In the genomic region with DNA sequence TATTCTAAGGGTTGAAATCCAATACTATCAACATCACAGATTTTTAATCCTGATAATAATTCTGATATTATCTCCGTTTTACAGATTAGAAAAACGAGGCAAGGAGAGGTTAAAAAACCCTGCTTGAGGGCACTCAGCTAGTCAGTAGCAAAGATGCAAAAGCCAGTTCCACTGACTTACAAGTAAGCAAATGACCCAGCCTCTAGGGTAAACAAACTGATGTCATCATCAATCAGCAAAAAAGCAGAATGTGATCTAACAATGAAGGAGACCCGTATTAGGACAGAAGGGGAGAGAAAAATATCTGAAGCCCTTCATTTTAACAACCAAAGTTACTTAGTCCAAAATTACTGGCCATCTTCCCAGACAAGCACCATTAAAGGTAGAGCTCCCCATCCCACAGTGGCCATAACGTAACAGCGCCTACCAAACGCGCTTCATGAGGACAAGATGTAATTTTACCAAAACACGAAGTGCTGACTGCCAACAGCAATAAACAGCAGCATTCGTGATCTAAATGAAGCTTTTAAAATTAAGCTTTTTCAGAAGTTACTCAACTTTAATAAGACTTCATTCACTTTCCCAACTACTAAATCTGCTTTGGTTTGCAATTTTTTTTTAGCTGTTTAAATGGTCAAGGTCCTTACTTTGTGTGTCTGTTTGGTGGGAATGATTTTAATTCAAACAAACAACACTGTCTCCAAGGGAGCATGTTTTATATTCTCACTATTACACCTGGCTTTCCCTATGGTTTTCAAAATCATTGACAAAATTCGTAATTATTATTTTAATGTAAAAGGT, we compare ENCODE assay signal across 25 cellular contexts.
DNase-seq lines count a peak whose midpoint lies in the region; ATAC-seq, FAIRE-seq and TF ChIP-seq lines count a peak whose summit lies in the region.
"Had no signal": no experiment of that assay in that cellular context is flagged by ENCODE, and none has a peak within 500 bp of the region (broad histone marks: within the 10 kb centered on the region; RNA-seq: fewer than 3 reads in every experiment).

No MANE protein-coding gene starts in this region.

- H3K79me1 ChIP-seq in mesendoderm (ENCODE audit: low read length): no peaks in the 10 kb centered on the region

- H3K56ac ChIP-seq in mesendoderm (ENCODE audit: low read length): no peak overlapping the region

- WGBS in A549 (ENCODE audit: missing lambda C conversion rate): 61% methylated on average over 10 of the region's 10 CpGs
- 1% methylated on average over 10 of the region's 10 CpGs for WGBS in K562 (ENCODE audit: insufficient coverage, low coverage, missing lambda C conversion rate)
- WGBS in mesendoderm (ENCODE audit: extremely low coverage, insufficient coverage, low lambda C conversion rate): no CpG with 5 or more reads among the region's 10 CpGs

- ATAC-seq in A549 (no peak), K562 (no peak)
- ATAC-seq: left ventricle myocardium superior; naive thymus-derived CD4-positive, alpha-beta T cell had no signal

- peaks cover 2 to 9% of the 10 kb centered on the region in 2 experiments; a peak in 2 of 5 replicates for H3K27me3 ChIP-seq in K562 (ENCODE audit: control insufficient read depth in 2 of 2, insufficient read depth in 2 of 2, low read length in 2 of 2)
- no peaks in the 10 kb centered on the region for H3K27me3 ChIP-seq in mesendoderm (ENCODE audit: insufficient read depth, low read length, poor library complexity)
- H3K27me3 ChIP-seq: dorsolateral prefrontal cortex had no signal

- H2AFZ ChIP-seq in K562 (ENCODE audit: low read depth, low read length): no peak overlapping the region
- H2AFZ ChIP-seq: GM23248 had no signal

- no peak overlapping the region for H3K23ac ChIP-seq in mesendoderm (ENCODE audit: low read length)

- H3K4me1 ChIP-seq in A549 (peaks cover 8% of the 10 kb centered on the region; the same call in 2 of the 3 replicates), K562 (replicated peaks in 1 of 2; ENCODE audit: control insufficient read depth in 2 of 2, insufficient read depth in 2 of 2, low read length in 2 of 2) (no peaks in the 10 kb centered on the region), mesendoderm (ENCODE audit: control insufficient read depth, low read depth, low read length) (no peaks in the 10 kb centered on the region)
- H3K4me1 ChIP-seq: prostate gland had no signal

- H4K8ac ChIP-seq in mesendoderm (ENCODE audit: low read depth, low read length): no peak overlapping the region

- H3K27ac ChIP-seq in A549: no peak overlapping the region
- H3K27ac ChIP-seq in K562 (ENCODE audit: extremely low read depth, low read depth, low read length): no peak overlapping the region
- no peak overlapping the region for H3K27ac ChIP-seq in mesendoderm (ENCODE audit: low read depth, low read length)
- H3K27ac ChIP-seq: dorsolateral prefrontal cortex, GM23248, prostate gland had no signal

- DNase-seq in A549 (ENCODE audit: low read depth in 1 of 2, low spot score in 1 of 2) (peak in 1 of 2 experiments; percentile 12), HuH-7 (ENCODE audit: low spot score) (peak; percentile 34), K562 (ENCODE audit: extremely low read depth in 1 of 4, low spot score in 3 of 4) (no peak), mesendoderm (peak; percentile 64), NCI-H2107 (lab: John Stamatoyannopoulos, UW) (no peak), kidney glomerular epithelial cell (lab: John Stamatoyannopoulos, UW) (no peak), kidney tubule cell (ENCODE audit: low spot score) (no peak)
- DNase-seq in activated T-cell treated with anti-CD3 and anti-CD28 coated beads, Interleukin-2, amount 50 U/mL, for 1 hour: no peak
- DNase-seq: amniotic stem cell; CD4-positive, CD25-positive, alpha-beta regulatory T cell; dorsolateral prefrontal cortex; GM23248; left ventricle myocardium superior; midbrain; naive thymus-derived CD4-positive, alpha-beta T cell; NCI-H1436; NCI-H2081 treated with DMSO at 0.1 percent for 48 hours; NCI-H345; nucleus accumbens; stimulated activated CD4-positive, alpha-beta T cell treated with anti-CD3 and anti-CD28 coated beads, Interleukin-4, amount 100 ng/mL, for 24 hours had no signal

- POLR2A ChIA-PET in A549 (lab: Yijun Ruan, JAX) (no interaction called here), K562 (lab: Yijun Ruan, JAX) (interaction anchor here (1.0 to 1.2 kb wide), 3 partner anchors 12 to 39 kb away, joined by 3 to 4 read pairs (median 3); no protein-coding TSS in a partner anchor)

- H2BK5ac ChIP-seq in mesendoderm (ENCODE audit: low read length): no peak overlapping the region

- CTCF ChIA-PET in A549 (lab: Yijun Ruan, JAX) (interaction anchor here (0.6 kb wide), 2 partner anchors 472 to 588 kb away, joined by 3 read pairs; no protein-coding TSS in a partner anchor), K562 (lab: Yijun Ruan, JAX; ENCODE audit: low intra/inter-chr PET ratio) (no interaction called here)

- H3K79me2 ChIP-seq in K562 (ENCODE audit: control insufficient read depth, insufficient read depth, low read length): no peaks in the 10 kb centered on the region
- H3K79me2 ChIP-seq in mesendoderm (ENCODE audit: control insufficient read depth, insufficient read depth, low read length): no peaks in the 10 kb centered on the region

- no peak overlapping the region for H2BK120ac ChIP-seq in mesendoderm (ENCODE audit: low read depth, low read length)

- no peak overlapping the region for H3K18ac ChIP-seq in mesendoderm (ENCODE audit: low read length)

- no peak overlapping the region for H2BK15ac ChIP-seq in mesendoderm (replicated peaks; ENCODE audit: low read depth)

- in situ Hi-C loops in K562 (cut with MboI): no loop called here

- H3K4me3 ChIP-seq in A549 (no peak overlapping the region), K562 (no peak overlapping the region), mesendoderm (ENCODE audit: low read length) (no peak overlapping the region)
- H3K4me3 ChIP-seq: dorsolateral prefrontal cortex, GM23248, prostate gland had no signal

- peak overlapping the region; percentile 1; the same call in 1 of the 3 replicates for H3K4me2 ChIP-seq in A549
- H3K4me2 ChIP-seq in K562 (ENCODE audit: insufficient read depth, low read length): no peak overlapping the region
- no peak overlapping the region for H3K4me2 ChIP-seq in mesendoderm (ENCODE audit: low read length)

- H3K9ac ChIP-seq in K562 (ENCODE audit: insufficient read depth in 1 of 2, low read depth in 2 of 2, low read length in 2 of 2): no peak overlapping the region
- H3K9ac ChIP-seq in mesendoderm (ENCODE audit: low read length): no peak overlapping the region
- H3K9ac ChIP-seq: GM23248 had no signal

- no TSS peak for BruUV-seq in K562 (replicated peaks; lab: Mats Ljungman, UMichigan)

- H3K4ac ChIP-seq in mesendoderm (ENCODE audit: low read depth, low read length): no peak overlapping the region

- FAIRE-seq in A549 (lab: Jason Lieb, UNC) (no peak), K562 (lab: Jason Lieb, UNC) (no peak)
- FAIRE-seq: A204.1, GM19239, HTR-8/SVneo, islet of Langerhans had no signal

- H3K36me3 ChIP-seq in K562 (ENCODE audit: control insufficient read depth, insufficient read depth, low read length): no peaks in the 10 kb centered on the region
- H3K36me3 ChIP-seq in mesendoderm (ENCODE audit: control insufficient read depth, insufficient read depth, low read length): no peaks in the 10 kb centered on the region
- H3K36me3 ChIP-seq: prostate gland had no signal

- no peak for TF ChIP-seq EP300 in A549 (IDR thresholded peaks at IDR 0.05)
- no peak for TF ChIP-seq EP300 in K562 (IDR thresholded peaks at IDR 0.05; ENCODE audit: low read length)

- no peak for TF ChIP-seq CTCF in A549 (IDR thresholded peaks at IDR 0.05)
- TF ChIP-seq CTCF in K562 (IDR thresholded peaks at IDR 0.05 in 2 of 3, conservative IDR thresholded peaks at IDR 0.05 in 1 of 3; ENCODE audit: insufficient read depth in 2 of 3, low read depth in 1 of 3, low read length in 3 of 3): no peak

- no peaks in the 10 kb centered on the region for H3K9me3 ChIP-seq in A549
- H3K9me3 ChIP-seq in K562 (replicated peaks; ENCODE audit: control insufficient read depth, insufficient read depth, low read depth, low read length): no peaks in the 10 kb centered on the region
- H3K9me3 ChIP-seq: prostate gland had no signal

- intact Hi-C loops in K562 (cut with micrococcal nuclease): no loop called here

- TF ChIP-seq RAD21 in A549 (conservative IDR thresholded peaks at IDR 0.05 in 1 of 2, IDR thresholded peaks at IDR 0.05 in 1 of 2): no peak
- no peak for TF ChIP-seq RAD21 in K562 (CRISPR knock-in tag; conservative IDR thresholded peaks at IDR 0.05 in 1 of 2, IDR thresholded peaks at IDR 0.05 in 1 of 2)

- H4K20me1 ChIP-seq in K562 (replicated peaks; ENCODE audit: control insufficient read depth, insufficient read depth, low read length): no peaks in the 10 kb centered on the region

- TF ChIP-seq POLR2A in A549 (IDR thresholded peaks at IDR 0.05; ENCODE audit: low read length) (no peak), K562 (conservative IDR thresholded peaks at IDR 0.05) (no peak)

- no peaks in the 10 kb centered on the region for H3K9me1 ChIP-seq in K562 (ENCODE audit: control insufficient read depth, insufficient read depth, low read length)

- H2AK5ac ChIP-seq in mesendoderm (ENCODE audit: low read length): no peak overlapping the region

- H4K5ac ChIP-seq in mesendoderm (ENCODE audit: low read length): no peak overlapping the region

TF ChIP-seq in A549, 52 proteins besides CTCF, POLR2A, EP300 and RAD21 (continues in another document):
- TF ChIP-seq CBX2 (IDR thresholded peaks at IDR 0.05; ENCODE audit: borderline replicate concordance, low read depth) (no peak), POLR2AphosphoS2 (conservative IDR thresholded peaks at IDR 0.05; ENCODE audit: low read length) (no peak), KDM5A (IDR thresholded peaks at IDR 0.05) (no peak), NR3C1 (IDR thresholded peaks at IDR 0.05) (no peak)
- TF ChIP-seq, protein P1, sequence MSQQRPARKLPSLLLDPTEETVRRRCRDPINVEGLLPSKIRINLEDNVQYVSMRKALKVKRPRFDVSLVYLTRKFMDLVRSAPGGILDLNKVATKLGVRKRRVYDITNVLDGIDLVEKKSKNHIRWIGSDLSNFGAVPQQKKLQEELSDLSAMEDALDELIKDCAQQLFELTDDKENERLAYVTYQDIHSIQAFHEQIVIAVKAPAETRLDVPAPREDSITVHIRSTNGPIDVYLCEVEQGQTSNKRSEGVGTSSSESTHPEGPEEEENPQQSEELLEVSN (IDR thresholded peaks at IDR 0.05; ENCODE audit: borderline replicate concordance, low read depth): no peak

TF ChIP-seq in K562, 482 proteins besides CTCF, POLR2A, EP300 and RAD21 (continues in another document):
- TF ChIP-seq, protein P2, sequence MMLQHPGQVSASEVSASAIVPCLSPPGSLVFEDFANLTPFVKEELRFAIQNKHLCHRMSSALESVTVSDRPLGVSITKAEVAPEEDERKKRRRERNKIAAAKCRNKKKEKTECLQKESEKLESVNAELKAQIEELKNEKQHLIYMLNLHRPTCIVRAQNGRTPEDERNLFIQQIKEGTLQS (IDR thresholded peaks at IDR 0.05): peak; percentile 33; the same call in 1 of the 2 replicates
- TF ChIP-seq, protein P2 (CRISPR knock-in tag; conservative IDR thresholded peaks at IDR 0.05): no peak
- TF ChIP-seq MAFG (tag; conservative IDR thresholded peaks at IDR 0.05): 0 out of 2 replicates have a peak, but pooled peaks have one; percentile 7

Comparison
In these comparisons a context has a peak if more than half of its experiments do, and no peak if none do; other contexts are left out.
1. DNase-seq: peak in HuH-7 (single experiment) and mesendoderm (single experiment); none in K562 (0 of 4), NCI-H2107 (single experiment), kidney glomerular epithelial cell (single experiment), kidney tubule cell (single experiment) and activated T-cell treated with anti-CD3 and anti-CD28 coated beads, Interleukin-2, amount 50 U/mL, for 1 hour (single experiment).
2. Of the 35 proteins assayed by ChIP-seq in both K562 and A549: peak only in K562: none; only in A549: MAFK; in both: none; in neither: 34.